Comparison of ENCODE assay signal across 11 cellular contexts in the genomic region with DNA sequence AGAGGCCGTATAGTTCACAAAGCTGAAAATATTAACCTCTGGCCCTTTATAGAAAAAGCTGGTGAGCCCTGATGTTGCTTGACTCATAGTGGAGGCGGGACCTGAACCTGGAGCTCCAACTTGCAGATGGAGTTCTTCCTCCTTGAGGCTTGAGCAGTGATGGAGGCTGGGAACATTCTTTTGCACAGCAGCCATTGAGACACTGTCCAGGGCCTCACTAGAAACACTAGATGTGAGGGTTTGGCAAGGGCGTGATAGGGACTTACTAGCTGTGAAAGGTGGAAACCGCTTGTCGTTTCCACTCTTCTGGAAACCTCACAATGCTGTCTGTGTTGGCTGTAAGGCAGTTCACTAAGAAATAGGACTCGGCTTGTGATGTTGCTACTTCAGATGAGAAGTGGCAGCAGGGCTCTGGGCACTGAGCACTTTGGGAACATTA. TPM values are rescaled to one million over a fixed set of nuclear protein-coding genes. Genes with fewer than 3 reads are reported as not detected.
A peak's percentile ranks its signal among the peaks of the same experiment; 100 is the strongest.
DNase-seq lines count a peak whose midpoint lies in the region; ATAC-seq lines count a peak whose summit lies in the region.
"Had no signal": no experiment of that assay in that cellular context is flagged by ENCODE, and none has a peak within 500 bp of the region (broad histone marks: within the 10 kb centered on the region; RNA-seq: fewer than 3 reads in every experiment).

No MANE protein-coding gene starts in this region.

- H3K56ac ChIP-seq in mesendoderm (ENCODE audit: low read length) = no peak overlapping the region

- H2BK15ac ChIP-seq in mesendoderm (replicated peaks; ENCODE audit: low read depth) = no peak overlapping the region

- peaks cover 41 to 52% (median 44%) of the 10 kb centered on the region in 10 experiments for H3K4me1 ChIP-seq in BLaER1 treated with 17β-estradiol and CSF1 and Interleukin-3, amounts not matched to agents 10 nM and 100 nM
- peaks cover 33 to 40% of the 10 kb centered on the region in 2 experiments for H3K4me1 ChIP-seq in trophoblast cell (ENCODE audit: control insufficient read depth in 1 of 2, insufficient read depth in 2 of 2, low read length in 2 of 2)
- peaks cover 5% of the 10 kb centered on the region for H3K4me1 ChIP-seq in mesendoderm (ENCODE audit: control insufficient read depth, low read depth, low read length)

- H3K79me1 ChIP-seq in trophoblast cell (ENCODE audit: low read length) (peaks cover 3% of the 10 kb centered on the region), mesendoderm (ENCODE audit: low read length) (peaks cover 56% of the 10 kb centered on the region)

- H3K23ac ChIP-seq in trophoblast cell (ENCODE audit: low read length) = no peak overlapping the region
- H3K23ac ChIP-seq in mesendoderm (ENCODE audit: low read length) = no peak overlapping the region

- H3K27ac ChIP-seq in BLaER1 treated with 17β-estradiol and CSF1 and Interleukin-3, amounts not matched to agents 10 nM and 100 nM = no peak overlapping the region
- H3K27ac ChIP-seq in trophoblast cell (ENCODE audit: low read depth, low read length) = no peak overlapping the region
- H3K27ac ChIP-seq in mesendoderm (ENCODE audit: low read depth, low read length) = no peak overlapping the region

- H2AK5ac ChIP-seq in trophoblast cell (ENCODE audit: low read length) (no peak overlapping the region), mesendoderm (ENCODE audit: low read length) (no peak overlapping the region)

- H4K91ac ChIP-seq in trophoblast cell (ENCODE audit: low read depth, low read length) = no peak overlapping the region

- WGBS in trophoblast cell (ENCODE audit: extremely low coverage, insufficient coverage, insufficient read length) = no CpG with 5 or more reads among the region's 6 CpGs
- WGBS in mesendoderm (ENCODE audit: extremely low coverage, insufficient coverage, low lambda C conversion rate) = no CpG with 5 or more reads among the region's 6 CpGs

- no peak overlapping the region for H4K12ac ChIP-seq in trophoblast cell (ENCODE audit: low read depth, low read length)

- H2AFZ ChIP-seq in trophoblast cell (ENCODE audit: insufficient read depth, low read length, poor library complexity) = no peak overlapping the region

- H3K4me2 ChIP-seq in BLaER1 treated with 17β-estradiol and CSF1 and Interleukin-3, amounts not matched to agents 10 nM and 100 nM = peak overlapping the region; percentile 56 to 74 (median 65); a peak in 21 of 22 replicates
- H3K4me2 ChIP-seq in trophoblast cell (ENCODE audit: low read length) = no peak overlapping the region
- no peak overlapping the region for H3K4me2 ChIP-seq in mesendoderm (ENCODE audit: low read length)

- no peaks in the 10 kb centered on the region for H3K9me3 ChIP-seq in BLaER1 treated with 17β-estradiol and CSF1 and Interleukin-3, amounts not matched to agents 10 nM and 100 nM (replicated peaks in 1 of 11)
- no peaks in the 10 kb centered on the region for H3K9me3 ChIP-seq in trophoblast cell (ENCODE audit: insufficient read depth, low read depth, low read length)

- DNase-seq in dermis blood vessel endothelial cell = peak; percentile 49
- peak; percentile 31 to 45 for DNase-seq in trophoblast cell
- DNase-seq in GM19238 (ENCODE audit: insufficient read length, low spot score) = no peak
- DNase-seq in mesendoderm = no peak
- DNase-seq in NK-92 treated with Interleukin-12 subunit alpha and Interleukin-12 subunit beta, amount 100 ng/mL, for 24 hours (lab: John Stamatoyannopoulos, UW) = no peak
- DNase-seq: CD8-positive, alpha-beta memory T cell; hippocampal formation; NCI-H446 had no signal

- H3K4me3 ChIP-seq in BLaER1 treated with 17β-estradiol and CSF1 and Interleukin-3, amounts not matched to agents 10 nM and 100 nM = no peak overlapping the region
- H3K4me3 ChIP-seq in trophoblast cell (ENCODE audit: low read depth, low read length) = no peak overlapping the region
- H3K4me3 ChIP-seq in mesendoderm (ENCODE audit: low read length) = no peak overlapping the region

- H3K27me3 ChIP-seq in BLaER1 treated with 17β-estradiol and CSF1 and Interleukin-3, amounts not matched to agents 10 nM and 100 nM = no peaks in the 10 kb centered on the region
- H3K27me3 ChIP-seq in trophoblast cell (ENCODE audit: insufficient read depth, low read length) = no peaks in the 10 kb centered on the region
- no peaks in the 10 kb centered on the region for H3K27me3 ChIP-seq in mesendoderm (ENCODE audit: insufficient read depth, low read length, poor library complexity)

- no peak overlapping the region for H3K4ac ChIP-seq in trophoblast cell (ENCODE audit: low read depth, low read length)
- H3K4ac ChIP-seq in mesendoderm (ENCODE audit: low read depth, low read length) = no peak overlapping the region

- H4K5ac ChIP-seq in mesendoderm (ENCODE audit: low read length) = no peak overlapping the region

- H3K79me2 ChIP-seq in trophoblast cell (ENCODE audit: control insufficient read depth, insufficient read depth, low read length, poor library complexity) (peaks cover 10% of the 10 kb centered on the region), mesendoderm (ENCODE audit: control insufficient read depth, insufficient read depth, low read length) (peaks cover 70% of the 10 kb centered on the region)

- H3K18ac ChIP-seq in trophoblast cell (ENCODE audit: low read length) = no peak overlapping the region
- no peak overlapping the region for H3K18ac ChIP-seq in mesendoderm (ENCODE audit: low read length)

- H4K8ac ChIP-seq in trophoblast cell (ENCODE audit: low read depth, low read length) = no peak overlapping the region
- H4K8ac ChIP-seq in mesendoderm (ENCODE audit: low read depth, low read length) = no peak overlapping the region

- H2BK120ac ChIP-seq in trophoblast cell (ENCODE audit: insufficient read depth, low read length, poor library complexity) = no peak overlapping the region
- no peak overlapping the region for H2BK120ac ChIP-seq in mesendoderm (ENCODE audit: low read depth, low read length)

- H4K20me1 ChIP-seq in BLaER1 treated with 17β-estradiol and CSF1 and Interleukin-3, amounts not matched to agents 10 nM and 100 nM = peaks cover 0 to 99% (median 0%) of the 10 kb centered on the region in 11 experiments; a peak in 9 of 22 replicates

- H2BK5ac ChIP-seq in trophoblast cell (ENCODE audit: low read depth, low read length, poor library complexity) (no peak overlapping the region), mesendoderm (ENCODE audit: low read length) (no peak overlapping the region)

- peak; percentile 17 for ATAC-seq in HG03095 (IDR thresholded peaks at IDR 0.05; ENCODE audit: unreplicated experiment)
- no peak for ATAC-seq in HG02623 (IDR thresholded peaks at IDR 0.05; ENCODE audit: unreplicated experiment)

- H3K36me3 ChIP-seq in BLaER1 treated with 17β-estradiol and CSF1 and Interleukin-3, amounts not matched to agents 10 nM and 100 nM = peaks cover 0 to 44% (median 0%) of the 10 kb centered on the region in 11 experiments; a peak in 9 of 22 replicates
- peaks cover 53 to 69% of the 10 kb centered on the region in 2 experiments for H3K36me3 ChIP-seq in trophoblast cell (ENCODE audit: control insufficient read depth in 1 of 2, insufficient read depth in 2 of 2, low read length in 2 of 2)
- peaks cover 46% of the 10 kb centered on the region for H3K36me3 ChIP-seq in mesendoderm (ENCODE audit: control insufficient read depth, insufficient read depth, low read length)

- H3K14ac ChIP-seq in trophoblast cell (ENCODE audit: low read length) = no peak overlapping the region

- no peak overlapping the region for H2BK12ac ChIP-seq in trophoblast cell (ENCODE audit: low read length)

- H3K9ac ChIP-seq in BLaER1 treated with 17β-estradiol and CSF1 and Interleukin-3, amounts not matched to agents 10 nM and 100 nM = no peak overlapping the region
- no peak overlapping the region for H3K9ac ChIP-seq in trophoblast cell (ENCODE audit: low read length)
- H3K9ac ChIP-seq in mesendoderm (ENCODE audit: low read length) = no peak overlapping the region

RNA-seq across cellular contexts. Expression of a gene that starts 12.5 kb away (rescaled TPM):
- 10.1 and 11.9 TPM in 2 replicates for total RNA-seq in dermis blood vessel endothelial cell
- 29.5 and 30.6 TPM in 2 replicates for polyA plus RNA-seq in trophoblast cell (2013)
- 7.8 TPM for polyA plus RNA-seq in mesendoderm (2013, experiment 1 of 2)
- 7.4 TPM for polyA plus RNA-seq in mesendoderm (2013, experiment 2 of 2)
- polyA plus RNA-seq: CD8-positive, alpha-beta memory T cell had no signal

Comparison
In these comparisons a context has a peak if more than half of its experiments do, and no peak if none do; other contexts are left out.
1. H3K4me2 ChIP-seq: peak in BLaER1 treated with 17β-estradiol and CSF1 and Interleukin-3, amounts not matched to agents 10 nM and 100 nM (11 of 11); none in trophoblast cell (single experiment) and mesendoderm (single experiment).
2. DNase-seq: peak in dermis blood vessel endothelial cell (single experiment) and trophoblast cell (2 of 2); none in GM19238 (single experiment), mesendoderm (single experiment) and NK-92 treated with Interleukin-12 subunit alpha and Interleukin-12 subunit beta, amount 100 ng/mL, for 24 hours (single experiment).